Comparison of ENCODE assay signal across 1 cellular context in genomic region chr11:64286801-64287159, GRCh38.
TF ChIP-seq lines count a peak whose summit lies in the region.

No MANE protein-coding gene starts in this region.

TF ChIP-seq in HepG2, 621 proteins besides CTCF, POLR2A, EP300 and RAD21:
- TF ChIP-seq TOPORS (CRISPR knock-in tag; IDR thresholded peaks at IDR 0.05) (no peak), HNRNPL (IDR thresholded peaks at IDR 0.05; ENCODE audit: low read depth, low read length) (0 out of 2 replicates have a peak, but pooled peaks have one; percentile 3)
TF ChIP-seq in HepG2: peak in this region for 1.
